ENCODE assay signal across 35 cellular contexts in genomic region chr1:119911775-119912174, GRCh38. TPM values are rescaled to one million over a fixed set of nuclear protein-coding genes. Genes with fewer than 3 reads are reported as not detected.
"Had no signal": no experiment of that assay in that cellular context is flagged by ENCODE, and none has a peak within 500 bp of the region (broad histone marks: within the 10 kb centered on the region; RNA-seq: fewer than 3 reads in every experiment).

No MANE protein-coding gene starts in this region.

- H3K9ac ChIP-seq: neural progenitor cell, parathyroid adenoma had no signal

- H3K79me2 ChIP-seq: parathyroid adenoma had no signal

- H3K4me2 ChIP-seq: neural progenitor cell, smooth muscle cell had no signal

- H3K36me3 ChIP-seq: ovary had no signal

- H3K9me3 ChIP-seq: ovary, psoas muscle, spleen, suprapubic skin, testis, tibial nerve, upper lobe of left lung, vagina had no signal

- H3K4me3 ChIP-seq: neural progenitor cell, ovary, psoas muscle, skin epidermis, smooth muscle cell, spleen, suprapubic skin, testis, tibial nerve, upper lobe of left lung, vagina had no signal

- H3K4me1 ChIP-seq: parathyroid adenoma, psoas muscle, spleen, suprapubic skin, testis, tibial nerve, upper lobe of left lung, vagina had no signal

- H3K27me3 ChIP-seq: neural progenitor cell, ovary, spleen, suprapubic skin, testis, tibial nerve, upper lobe of left lung, vagina had no signal

- DNase-seq: natural killer cell; occipital lobe; ovary; posterior cingulate gyrus; psoas muscle; right cardiac atrium; spleen; stimulated activated CD4-positive, alpha-beta T cell treated with anti-CD3 and anti-CD28 coated beads, Interleukin-12 subunit alpha, Interleukin-12 subunit beta, amount 100 ng/mL, for 4 hours; stimulated activated CD4-positive, alpha-beta T cell treated with anti-CD3 and anti-CD28 coated beads, Interleukin-1b, Interleukin-23, amount 100 ng/mL, for 48 hours; stimulated activated CD4-positive, alpha-beta T cell treated with anti-CD3 and anti-CD28 coated beads, Interleukin-4, amount 100 ng/mL, for 1 hour; stimulated activated CD4-positive, alpha-beta T cell treated with anti-CD3 and anti-CD28 coated beads, Interleukin-4, amount 100 ng/mL, for 4 hours; stimulated activated CD8-positive, alpha-beta memory T cell treated with anti-CD3 and anti-CD28 coated beads, Interleukin-4, amount 100 ng/mL, for 48 hours; stimulated activated naive CD4-positive, alpha-beta T cell; stimulated activated naive CD8-positive, alpha-beta T cell treated with anti-CD3 and anti-CD28 coated beads, Interleukin-15, amount 100 ng/mL, for 72 hours; stimulated activated naive CD8-positive, alpha-beta T cell treated with anti-CD3 and anti-CD28 coated beads, Interleukin-15, Interleukin-2, amounts not matched to agents 100 U/mL and 50 U/mL, for 24 hours; substantia nigra; testis; trophoblast cell; upper lobe of left lung had no signal

- FAIRE-seq: urothelium cell line had no signal

- H2AFZ ChIP-seq: neural progenitor cell, parathyroid adenoma had no signal

- ATAC-seq: natural killer cell; psoas muscle; right cardiac atrium; sciatic nerve; stimulated activated memory B cell treated with anti-CD40 and anti-IgM and Interleukin-4, amounts not matched to agents 10 μg/mL and 1 μg/mL and 100 μg/mL, for 72 hours; stimulated activated naive CD8-positive, alpha-beta T cell treated with anti-CD3 and anti-CD28 coated beads, Interleukin-15, amount 100 ng/mL, for 72 hours; stimulated activated naive CD8-positive, alpha-beta T cell treated with anti-CD3 and anti-CD28 coated beads, Interleukin-15, Interleukin-2, amounts not matched to agents 100 U/mL and 50 U/mL, for 24 hours had no signal

- H3K27ac ChIP-seq: neural progenitor cell, ovary, parathyroid adenoma, psoas muscle, skin epidermis, spleen, suprapubic skin, testis, tibial nerve, upper lobe of left lung, vagina had no signal

RNA-seq across cellular contexts. Expression of gene ADAM30, which starts 15.5 kb away (rescaled TPM):
- total RNA-seq: occipital lobe, osteoblast, ovary, progenitor cell of endocrine pancreas, psoas muscle, renal cortical epithelial cell, right cardiac atrium, sciatic nerve, smooth muscle cell, spleen, suprapubic skin, tibial nerve, upper lobe of left lung, ureter, vagina had no signal
- polyA plus RNA-seq: neural cell, ovary, psoas muscle, right cardiac atrium, smooth muscle cell, spleen, thymus had no signal
